ENCODE assay signal across 8 cellular contexts in the genomic region with DNA sequence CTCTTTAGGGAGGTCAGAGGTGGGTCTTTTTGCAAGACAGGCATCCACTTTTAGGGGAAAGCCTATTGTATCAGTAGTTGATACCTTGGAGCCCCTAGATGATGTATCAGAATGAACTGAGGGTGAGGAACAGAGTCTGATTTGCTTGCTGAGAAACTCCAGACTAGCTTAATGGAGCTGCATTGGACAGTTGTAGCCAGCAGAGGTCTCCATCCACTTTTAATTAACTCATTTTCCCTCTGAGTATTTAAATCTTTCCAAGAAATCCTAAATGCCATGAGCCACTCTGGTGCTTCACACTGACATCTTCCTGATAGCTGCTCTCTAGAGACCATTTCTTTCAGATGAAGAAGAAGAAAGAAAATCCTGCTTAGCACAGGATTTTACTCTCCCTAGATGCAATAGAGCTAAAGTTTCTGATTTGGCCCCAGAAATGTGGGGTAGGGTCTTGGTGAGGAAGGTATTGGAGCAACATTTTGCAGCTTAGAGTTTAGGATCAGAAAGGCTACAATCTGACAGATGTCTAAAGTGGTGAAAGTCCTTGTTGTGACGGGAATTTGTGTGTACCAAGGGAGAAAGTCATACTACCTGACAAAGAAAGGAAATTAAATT. TPM values are rescaled to one million over a fixed set of nuclear protein-coding genes. Genes with fewer than 3 reads are reported as not detected.
DNase-seq lines count a peak whose midpoint lies in the region; ATAC-seq and TF ChIP-seq lines count a peak whose summit lies in the region.

No MANE protein-coding gene starts in this region.

- H3K9me3 Mint-ChIP-seq in effector memory CD8-positive, alpha-beta T cell = no peaks in the 10 kb centered on the region

- H3K27me3 Mint-ChIP-seq in effector memory CD8-positive, alpha-beta T cell = no peaks in the 10 kb centered on the region

- TF ChIP-seq CTCF in AG09309 (IDR thresholded peaks at IDR 0.05; ENCODE audit: control insufficient read depth, insufficient read depth, low read depth, low read length, missing control alignments) = peak; percentile 68
- peak; percentile 70 for TF ChIP-seq CTCF in fibroblast of villous mesenchyme (IDR thresholded peaks at IDR 0.05; ENCODE audit: insufficient read depth, low read depth, low read length)

- H3K9me3 ChIP-seq in SJCRH30 (replicated peaks) = no peaks in the 10 kb centered on the region

- intact Hi-C loops in posterior cingulate gyrus (cut with DNase I) = loop anchor here (10.0 kb wide), 1 partner anchor 151 kb away; no protein-coding TSS in a partner anchor

- H3K4me1 Mint-ChIP-seq in effector memory CD8-positive, alpha-beta T cell (ENCODE audit: low read depth in 2 of 2) = peaks cover 0 to 4% of the 10 kb centered on the region in 2 donors

- no peak overlapping the region for H3K4me3 ChIP-seq in AG09309 (ENCODE audit: control insufficient read depth, low read depth, low read length)
- no peak overlapping the region for H3K4me3 ChIP-seq in SJCRH30
- no peak overlapping the region for H3K4me3 ChIP-seq in fibroblast of villous mesenchyme (ENCODE audit: low read depth, low read length)
- H3K4me3 ChIP-seq in skeletal muscle cell (ENCODE audit: low read depth, low read length) = no peak overlapping the region

- no peak overlapping the region for H3K27ac ChIP-seq in SJCRH30

- H3K27ac Mint-ChIP-seq in effector memory CD8-positive, alpha-beta T cell = no peak overlapping the region

- H3K36me3 Mint-ChIP-seq in effector memory CD8-positive, alpha-beta T cell (ENCODE audit: insufficient read depth) = peaks cover 30% of the 10 kb centered on the region

- DNase-seq in AG09309 (ENCODE audit: low read depth) = no peak
- peak; percentile 31 for DNase-seq in H4 (ENCODE audit: low spot score)
- DNase-seq in SJCRH30 = peak; percentile 47 to 86
- DNase-seq in fibroblast of villous mesenchyme (ENCODE audit: low read depth) = peak; percentile 58
- peak; percentile 16 for DNase-seq in skeletal muscle cell (ENCODE audit: low read depth)
- no peak for DNase-seq in posterior cingulate gyrus
- no peak for DNase-seq in effector memory CD8-positive, alpha-beta T cell
- no peak for DNase-seq in OCI-M2 (lab: John Stamatoyannopoulos, UW; ENCODE audit: unreplicated experiment)

- no peak for ATAC-seq in effector memory CD8-positive, alpha-beta T cell (replicated peaks)

- H3K4me1 ChIP-seq in SJCRH30 = peaks cover 47% of the 10 kb centered on the region

- H3K36me3 ChIP-seq in SJCRH30 = no peaks in the 10 kb centered on the region

- no peaks in the 10 kb centered on the region for H3K27me3 ChIP-seq in SJCRH30

- no peak overlapping the region for H3K4me3 Mint-ChIP-seq in effector memory CD8-positive, alpha-beta T cell

RNA-seq across cellular contexts. Expression of gene EXT2, which starts 38.0 kb away (rescaled TPM):
- total RNA-seq in H4 (2014; rRNA removed; shearing (Covaris generic)) = 201 and 204 TPM in 2 replicates
- total RNA-seq in SJCRH30 (2014; rRNA removed; shearing (Covaris generic)) = 85.0 and 91.7 TPM in 2 replicates
- 150 and 161 TPM in 2 replicates for total RNA-seq in fibroblast of villous mesenchyme

Comparison
In these comparisons a context has a peak if more than half of its experiments do, and no peak if none do; other contexts are left out.
1. DNase-seq: peak in H4 (single experiment), SJCRH30 (2 of 2), fibroblast of villous mesenchyme (single experiment) and skeletal muscle cell (single experiment); none in AG09309 (single experiment), posterior cingulate gyrus (0 of 10), effector memory CD8-positive, alpha-beta T cell (0 of 3) and OCI-M2 (single experiment).